ENCODE assay signal across 20 cellular contexts in genomic region chr11:102967497-102967896, GRCh38. TPM values are rescaled to one million over a fixed set of nuclear protein-coding genes. Genes with fewer than 3 reads are reported as not detected.
DNase-seq lines count a peak whose midpoint lies in the region; ATAC-seq and TF ChIP-seq lines count a peak whose summit lies in the region.
"Had no signal": no experiment of that assay in that cellular context is flagged by ENCODE, and none has a peak within 500 bp of the region (broad histone marks: within the 10 kb centered on the region; RNA-seq: fewer than 3 reads in every experiment).

No MANE protein-coding gene starts in this region.

- POLR2A ChIA-PET in A673 (lab: Charles Lee; ENCODE audit: low non-redundant PET) = no interaction called here
- POLR2A ChIA-PET in naive thymus-derived CD4-positive, alpha-beta T cell (lab: Charles Lee) = no interaction called here

- DNase-seq in A673 (ENCODE audit: low spot score) (peak; percentile 39), adipocyte (ENCODE audit: low read depth) (peak; percentile 27), fibroblast of mammary gland (ENCODE audit: low read depth) (peak; percentile 21), SIG-M5 treated with dmso at 0.1 percent for 504 hours (lab: John Stamatoyannopoulos, UW; ENCODE audit: unreplicated experiment) (no peak)
- no peak for DNase-seq in activated naive CD4-positive, alpha-beta T cell (lab: John Stamatoyannopoulos, UW)
- no peak for DNase-seq in naive thymus-derived CD4-positive, alpha-beta T cell
- DNase-seq: 8988T; C1 segment of cervical spinal cord; Calu3; CD4-positive, alpha-beta memory T cell; COR-L47; DMS53; DMS79 treated with DMSO at 0.1 percent for 48 hours; GF-D8; GOT3; HFFc6 had no signal

- no peaks in the 10 kb centered on the region for H3K9me3 ChIP-seq in A673 (ENCODE audit: low read depth, low read length, poor library complexity, severe bottlenecking)
- no peaks in the 10 kb centered on the region for H3K9me3 ChIP-seq in adipocyte (ENCODE audit: control insufficient read depth, low read length)
- H3K9me3 ChIP-seq in naive thymus-derived CD4-positive, alpha-beta T cell (ENCODE audit: control insufficient read depth in 2 of 3, low read length in 3 of 3) = no peaks in the 10 kb centered on the region
- H3K9me3 ChIP-seq: A549, HAP-1 had no signal

- no peak overlapping the region for H3K4me3 ChIP-seq in A673 (ENCODE audit: low read depth, low read length, poor library complexity, severe bottlenecking)
- no peak overlapping the region for H3K4me3 ChIP-seq in adipocyte (ENCODE audit: low read length)
- H3K4me3 ChIP-seq in fibroblast of mammary gland (ENCODE audit: control insufficient read depth, low read depth, low read length) = no peak overlapping the region
- H3K4me3 ChIP-seq in naive thymus-derived CD4-positive, alpha-beta T cell (ENCODE audit: low read length) = no peak overlapping the region
- H3K4me3 ChIP-seq: A549, HAP-1 had no signal

- ATAC-seq in naive thymus-derived CD4-positive, alpha-beta T cell = no peak
- ATAC-seq: A549 had no signal

- H3K27ac ChIP-seq in A673 (ENCODE audit: low read depth, low read length, poor library complexity, severe bottlenecking) = no peak overlapping the region
- H3K27ac ChIP-seq in naive thymus-derived CD4-positive, alpha-beta T cell (ENCODE audit: low read depth, low read length) = no peak overlapping the region
- H3K27ac ChIP-seq: A549 had no signal

- H3K4me1 ChIP-seq in A673 (ENCODE audit: insufficient read depth, low read length, poor library complexity, severe bottlenecking) (no peaks in the 10 kb centered on the region), adipocyte (ENCODE audit: control insufficient read depth, insufficient read depth, low read length) (peaks cover 45% of the 10 kb centered on the region)
- H3K4me1 ChIP-seq in naive thymus-derived CD4-positive, alpha-beta T cell (ENCODE audit: control insufficient read depth in 2 of 2, insufficient read depth in 2 of 2, low read length in 2 of 2) = no peaks in the 10 kb centered on the region
- H3K4me1 ChIP-seq: A549, HAP-1 had no signal

- no peak overlapping the region for H3K9ac ChIP-seq in adipocyte (ENCODE audit: low read length)

- peaks cover 16 to 27% (median 23%) of the 10 kb centered on the region in 5 donors for H3K27me3 Mint-ChIP-seq in naive thymus-derived CD4-positive, alpha-beta T cell

- no peaks in the 10 kb centered on the region for H3K4me1 Mint-ChIP-seq in naive thymus-derived CD4-positive, alpha-beta T cell
- H3K4me1 Mint-ChIP-seq: CD4-positive, alpha-beta memory T cell had no signal

- H3K27me3 ChIP-seq in A673 (replicated peaks; ENCODE audit: insufficient read depth, low read depth, low read length, poor library complexity) = no peaks in the 10 kb centered on the region
- no peaks in the 10 kb centered on the region for H3K27me3 ChIP-seq in adipocyte (replicated peaks; ENCODE audit: control insufficient read depth, insufficient read depth, low read length)
- no peaks in the 10 kb centered on the region for H3K27me3 ChIP-seq in naive thymus-derived CD4-positive, alpha-beta T cell (ENCODE audit: control insufficient read depth in 2 of 2, insufficient read depth in 2 of 2, low read length in 2 of 2)

- no peak for TF ChIP-seq CTCF in A673 (conservative IDR thresholded peaks at IDR 0.05; ENCODE audit: low read depth, low read length)
- TF ChIP-seq CTCF in fibroblast of mammary gland (conservative IDR thresholded peaks at IDR 0.05; ENCODE audit: control insufficient read depth, insufficient read depth, low read depth, low read length) = no peak

- CTCF ChIA-PET in A673 (lab: Charles Lee) = no interaction called here
- CTCF ChIA-PET in naive thymus-derived CD4-positive, alpha-beta T cell (lab: Charles Lee) = no interaction called here

- BruUV-seq in A673 (replicated peaks; lab: Mats Ljungman, UMichigan) = no TSS peak

- H3K9me3 Mint-ChIP-seq in naive thymus-derived CD4-positive, alpha-beta T cell = peaks cover 0 to 3% (median 0%) of the 10 kb centered on the region in 11 donors
- H3K9me3 Mint-ChIP-seq: CD4-positive, alpha-beta memory T cell; HFFc6 had no signal

- intact Hi-C loops in A673 (cut with micrococcal nuclease; ENCODE audit: unreplicated experiment) = no loop called here
- intact Hi-C loops in naive thymus-derived CD4-positive, alpha-beta T cell (cut with micrococcal nuclease) = no loop called here

- H3K27ac Mint-ChIP-seq in naive thymus-derived CD4-positive, alpha-beta T cell = no peak overlapping the region
- H3K27ac Mint-ChIP-seq: CD4-positive, alpha-beta memory T cell; HFFc6 had no signal

- H3K36me3 ChIP-seq in A673 (ENCODE audit: insufficient read depth, low read length, poor library complexity, severe bottlenecking) (no peaks in the 10 kb centered on the region), adipocyte (ENCODE audit: control insufficient read depth, insufficient read depth, low read length, severe bottlenecking) (no peaks in the 10 kb centered on the region)
- H3K36me3 ChIP-seq in naive thymus-derived CD4-positive, alpha-beta T cell (ENCODE audit: control insufficient read depth in 2 of 3, insufficient read depth in 3 of 3, low read length in 3 of 3) = no peaks in the 10 kb centered on the region
- H3K36me3 ChIP-seq: HAP-1 had no signal

- H3K36me3 Mint-ChIP-seq in naive thymus-derived CD4-positive, alpha-beta T cell = no peaks in the 10 kb centered on the region
- H3K36me3 Mint-ChIP-seq: CD4-positive, alpha-beta memory T cell had no signal

- no peak overlapping the region for H3K4me3 Mint-ChIP-seq in naive thymus-derived CD4-positive, alpha-beta T cell
- H3K4me3 Mint-ChIP-seq: CD4-positive, alpha-beta memory T cell; HFFc6 had no signal

RNA-seq across cellular contexts. Expression of gene MMP13, which starts 12.0 kb away (rescaled TPM):
- not detected in 2 replicates for total RNA-seq in A673 (2021)
- total RNA-seq in naive thymus-derived CD4-positive, alpha-beta T cell = not detected
- not detected for polyA plus RNA-seq in naive thymus-derived CD4-positive, alpha-beta T cell
- total RNA-seq: Calu3; CD4-positive, alpha-beta memory T cell; G401; HFFc6 had no signal
- polyA plus RNA-seq: A549; BJ; CD4-positive, alpha-beta memory T cell had no signal

Comparison
In these comparisons a context has a peak if more than half of its experiments do, and no peak if none do; other contexts are left out.
1. DNase-seq: peak in A673 (single experiment), adipocyte (single experiment) and fibroblast of mammary gland (single experiment); none in activated naive CD4-positive, alpha-beta T cell (0 of 4), SIG-M5 treated with dmso at 0.1 percent for 504 hours (single experiment) and naive thymus-derived CD4-positive, alpha-beta T cell (0 of 9).